In genomic region chr7:126472825-126473224, GRCh38 we compare ENCODE assay signal across 8 cellular contexts.
"Had no signal": no experiment of that assay in that cellular context is flagged by ENCODE, and none has a peak within 500 bp of the region (broad histone marks: within the 10 kb centered on the region; RNA-seq: fewer than 3 reads in every experiment).

No MANE protein-coding gene starts in this region.

- H3K4me1 ChIP-seq: HAP-1 had no signal

- H3K27ac ChIP-seq: GM23248, HL-60 had no signal

- FAIRE-seq: HepG2 had no signal

- DNase-seq: GM23248, GOT3, H7, HFFc6 had no signal

- H3K36me3 ChIP-seq: HAP-1 had no signal

- ATAC-seq: HCT116, HepG2 had no signal

- H3K4me3 ChIP-seq: GM23248, HAP-1 had no signal

- H2AFZ ChIP-seq: GM23248 had no signal

- H3K9ac ChIP-seq: GM23248 had no signal
